In genomic region chr11:44863231-44863630, GRCh38 we compare ENCODE assay signal across 16 cellular contexts.
A peak's percentile ranks its signal among the peaks of the same experiment; 100 is the strongest.
DNase-seq lines count a peak whose midpoint lies in the region; ATAC-seq and TF ChIP-seq lines count a peak whose summit lies in the region.
"Had no signal": no experiment of that assay in that cellular context is flagged by ENCODE, and none has a peak within 500 bp of the region (broad histone marks: within the 10 kb centered on the region; RNA-seq: fewer than 3 reads in every experiment).

No MANE protein-coding gene starts in this region.

- BruUV-seq in MCF 10A (replicated peaks; lab: Mats Ljungman, UMichigan), result no TSS peak
- BruUV-seq in mammary epithelial cell (replicated peaks; lab: Mats Ljungman, UMichigan), result no TSS peak

- H3K9me3 Mint-ChIP-seq in MCF 10A (ENCODE audit: unreplicated experiment) (no peaks in the 10 kb centered on the region), chondrocyte (ENCODE audit: low read depth) (no peaks in the 10 kb centered on the region)

- no peaks in the 10 kb centered on the region for H3K79me2 ChIP-seq in mammary epithelial cell (ENCODE audit: insufficient read depth, low read length)

- H3K9ac ChIP-seq in mammary epithelial cell (ENCODE audit: insufficient read depth, low read length) (no peak overlapping the region), muscle layer of colon (ENCODE audit: low read length) (no peak overlapping the region)

- WGBS in mammary epithelial cell (ENCODE audit: low coverage, missing lambda C conversion rate), result 100% methylated on average over 4 of the region's 6 CpGs

- no peaks in the 10 kb centered on the region for H4K20me1 ChIP-seq in mammary epithelial cell (ENCODE audit: insufficient read depth, low read length)

- H3K9me3 ChIP-seq in mammary epithelial cell (replicated peaks; ENCODE audit: insufficient read depth, low read length) (no peaks in the 10 kb centered on the region), muscle layer of colon (ENCODE audit: low read length) (no peaks in the 10 kb centered on the region), thoracic aorta (no peaks in the 10 kb centered on the region)

- no peak overlapping the region for H3K4me2 ChIP-seq in mammary epithelial cell (ENCODE audit: insufficient read depth, low read depth, low read length)

- TF ChIP-seq CTCF in MCF 10A (IDR thresholded peaks at IDR 0.05; ENCODE audit: unreplicated experiment), result no peak
- no peak for TF ChIP-seq CTCF in mammary epithelial cell (conservative IDR thresholded peaks at IDR 0.05 in 1 of 2, IDR thresholded peaks at IDR 0.05 in 1 of 2; ENCODE audit: extremely low read depth in 1 of 2, insufficient read depth in 1 of 2, low read depth in 1 of 2, low read length in 2 of 2)
- TF ChIP-seq CTCF in chondrocyte (IDR thresholded peaks at IDR 0.05), result no peak
- no peak for TF ChIP-seq CTCF in thoracic aorta (IDR thresholded peaks at IDR 0.05)

- ATAC-seq in thoracic aorta (ENCODE audit: insufficient number of reproducible peaks, low FRiP score, low read depth) (no peak), HG03354 (IDR thresholded peaks at IDR 0.05; ENCODE audit: poor library complexity, severe bottlenecking, unreplicated experiment) (no peak)

- POLR2A ChIA-PET in MCF 10A (lab: Yijun Ruan, JAX), result no interaction called here

- no peak overlapping the region for H2AFZ ChIP-seq in mammary epithelial cell (ENCODE audit: low read depth, low read length)
- H2AFZ ChIP-seq: PC-9 had no signal

- H3K4me3 Mint-ChIP-seq in MCF 10A (ENCODE audit: unreplicated experiment) (no peak overlapping the region), chondrocyte (ENCODE audit: unreplicated experiment) (no peak overlapping the region)
- H3K4me3 Mint-ChIP-seq: CD14-positive monocyte had no signal

- dilution Hi-C loops in mammary epithelial cell (cut with HindIII; ENCODE audit: low sequenced_read_pairs), result no loop called here

- H3K4me1 Mint-ChIP-seq in MCF 10A (ENCODE audit: insufficient read depth, unreplicated experiment) (peaks cover 30% of the 10 kb centered on the region), chondrocyte (ENCODE audit: low read depth) (peaks cover 33% of the 10 kb centered on the region)

- H3K4me3 ChIP-seq in mammary epithelial cell (replicated peaks in 1 of 3; ENCODE audit: insufficient read depth in 1 of 3, low read depth in 2 of 3, low read length in 3 of 3) (no peak overlapping the region), muscle layer of colon (ENCODE audit: low read depth in 1 of 2, low read length in 2 of 2) (no peak overlapping the region), thoracic aorta (no peak overlapping the region)
- H3K4me3 ChIP-seq: PC-9 had no signal

- in situ Hi-C loops in mammary epithelial cell (cut with MboI; ENCODE audit: low sequenced_read_pairs in 2 of 2), result no loop called here

- no peaks in the 10 kb centered on the region for H3K36me3 Mint-ChIP-seq in MCF 10A (ENCODE audit: insufficient read depth, unreplicated experiment)
- H3K36me3 Mint-ChIP-seq in chondrocyte (ENCODE audit: low read depth), result no peaks in the 10 kb centered on the region
- H3K36me3 Mint-ChIP-seq: CD14-positive monocyte had no signal

- CTCF ChIA-PET in MCF 10A (lab: Yijun Ruan, JAX) (interaction anchor here (0.5 to 1.0 kb wide), 3 partner anchors 23 to 88 kb away, joined by 3 to 5 read pairs (median 3); no protein-coding TSS in a partner anchor), mammary epithelial cell (lab: Charles Lee; ENCODE audit: low non-redundant PET) (no interaction called here)

- no peaks in the 10 kb centered on the region for H3K36me3 ChIP-seq in mammary epithelial cell (ENCODE audit: insufficient read depth, low read length)
- H3K36me3 ChIP-seq in muscle layer of colon (ENCODE audit: insufficient read depth, low read length), result peaks cover 6% of the 10 kb centered on the region
- H3K36me3 ChIP-seq in thoracic aorta, result no peaks in the 10 kb centered on the region

- peaks cover 11% of the 10 kb centered on the region for H3K4me1 ChIP-seq in mammary epithelial cell (ENCODE audit: insufficient read depth, low read length)
- H3K4me1 ChIP-seq in muscle layer of colon (ENCODE audit: insufficient read depth, low read length), result peaks cover 61% of the 10 kb centered on the region
- H3K4me1 ChIP-seq in thoracic aorta (ENCODE audit: control insufficient read depth in 1 of 2, low read depth in 2 of 2), result peaks cover 12 to 50% of the 10 kb centered on the region in 2 donors

- H3K27ac ChIP-seq in mammary epithelial cell (ENCODE audit: insufficient read depth, low read depth, low read length), result no peak overlapping the region
- peak overlapping the region; percentile 97 for H3K27ac ChIP-seq in muscle layer of colon (ENCODE audit: low read depth, low read length)
- peak overlapping the region; percentile 96 to 97 for H3K27ac ChIP-seq in thoracic aorta
- H3K27ac ChIP-seq: 22Rv1 had no signal

- peaks cover 24% of the 10 kb centered on the region for H3K27me3 Mint-ChIP-seq in MCF 10A (ENCODE audit: insufficient read depth, unreplicated experiment)
- H3K27me3 Mint-ChIP-seq in chondrocyte (ENCODE audit: low read depth), result peaks cover 17% of the 10 kb centered on the region

- DNase-seq in MCF 10A (ENCODE audit: unreplicated experiment) (no peak), mammary epithelial cell (no peak), chondrocyte (ENCODE audit: low spot score) (no peak), thoracic aorta (ENCODE audit: low spot score) (no peak), SKM-1 (lab: John Stamatoyannopoulos, UW; ENCODE audit: unreplicated experiment) (no peak), HUDEP-2 (lab: John Stamatoyannopoulos, UW; ENCODE audit: unreplicated experiment in 76 of 76) (no peak)
- DNase-seq: activated naive CD4-positive, alpha-beta T cell; glutamatergic neuron; NCI-H1092; stimulated activated CD4-positive, alpha-beta T cell treated with anti-CD3 and anti-CD28 coated beads, Interleukin-4, amount 100 ng/mL, for 1 hour; SW 1271 had no signal

- H3K27me3 ChIP-seq in mammary epithelial cell (ENCODE audit: insufficient read depth, low read length) (peaks cover 38% of the 10 kb centered on the region), muscle layer of colon (ENCODE audit: control insufficient read depth in 1 of 2, insufficient read depth in 2 of 2, low read length in 2 of 2) (no peaks in the 10 kb centered on the region), thoracic aorta (replicated peaks; ENCODE audit: insufficient read depth) (no peaks in the 10 kb centered on the region)

- H3K27ac Mint-ChIP-seq in MCF 10A (ENCODE audit: low read depth, unreplicated experiment), result peak overlapping the region; percentile 44
- H3K27ac Mint-ChIP-seq in chondrocyte (ENCODE audit: unreplicated experiment), result peak overlapping the region; percentile 91

- intact Hi-C loops in MCF 10A (cut with micrococcal nuclease) (no loop called here), mammary epithelial cell (cut with micrococcal nuclease) (no loop called here)
